ENCODE assay signal across 27 cellular contexts in genomic region chr18:52152036-52152435, GRCh38.
DNase-seq lines count a peak whose midpoint lies in the region; ATAC-seq, FAIRE-seq and TF ChIP-seq lines count a peak whose summit lies in the region.
"Had no signal": no experiment of that assay in that cellular context is flagged by ENCODE, and none has a peak within 500 bp of the region (broad histone marks: within the 10 kb centered on the region; RNA-seq: fewer than 3 reads in every experiment).

No MANE protein-coding gene starts in this region.

- no peak for FAIRE-seq in astrocyte (lab: Jason Lieb, UNC)
- FAIRE-seq: pancreas had no signal

- H3K4me1 ChIP-seq in astrocyte (ENCODE audit: insufficient read depth, low read length), result no peaks in the 10 kb centered on the region
- H3K4me1 ChIP-seq in thyroid gland, result no peaks in the 10 kb centered on the region
- H3K4me1 ChIP-seq: HAP-1, pancreas, SJCRH30, upper lobe of right lung had no signal

- H3K36me3 ChIP-seq in astrocyte (ENCODE audit: insufficient read depth, low read length) (no peaks in the 10 kb centered on the region), MG63 (no peaks in the 10 kb centered on the region), thyroid gland (no peaks in the 10 kb centered on the region)
- H3K36me3 ChIP-seq: HAP-1, pancreas, SJCRH30, upper lobe of right lung had no signal

- H4K20me1 ChIP-seq in astrocyte (ENCODE audit: insufficient read depth, low read length), result no peaks in the 10 kb centered on the region

- no peak overlapping the region for H3K9ac ChIP-seq in astrocyte (ENCODE audit: low read length)

- peak overlapping the region; percentile 96 for H3K27ac Mint-ChIP-seq in astrocyte (ENCODE audit: unreplicated experiment)
- H3K27ac Mint-ChIP-seq: activated T-cell treated with anti-CD3 and anti-CD28 coated beads, Interleukin-2, amount 50 U/mL, for 72 hours; CD14-positive monocyte; effector memory CD8-positive, alpha-beta T cell had no signal

- no peak overlapping the region for H2AFZ ChIP-seq in astrocyte (ENCODE audit: low read depth, low read length)

- H3K36me3 Mint-ChIP-seq in astrocyte (ENCODE audit: low read depth, unreplicated experiment), result no peaks in the 10 kb centered on the region
- H3K36me3 Mint-ChIP-seq: CD14-positive monocyte had no signal

- DNase-seq in astrocyte (ENCODE audit: low read depth), result peak; percentile 3
- DNase-seq in NCI-H510A treated with DMSO at 0.1 percent for 48 hours (lab: John Stamatoyannopoulos, UW), result no peak
- DNase-seq in MG63, result no peak
- DNase-seq in thyroid gland, result no peak
- no peak for DNase-seq in GDM1 (lab: John Stamatoyannopoulos, UW)
- DNase-seq: activated CD4-positive, alpha-beta T cell treated with anti-CD3 and anti-CD28 coated beads, Interleukin-2, amount 50 U/mL, for 1 hour; activated naive CD4-positive, alpha-beta T cell treated with Interleukin-2 at 50 U/mL for 16 hours; activated T-cell treated with anti-CD3 and anti-CD28 coated beads, Interleukin-2, amount 50 U/mL, for 72 hours; Calu3; DMS79 treated with DMSO at 0.1 percent for 48 hours; effector memory CD8-positive, alpha-beta T cell; KG1; kidney glomerular epithelial cell; NCI-H1694 treated with DMSO at 0.1 percent for 48 hours; NCI-H2171; NCI-H510A; pancreas; right cardiac atrium; SJCRH30; stimulated activated CD4-positive, alpha-beta T cell treated with anti-CD3 and anti-CD28 coated beads, Interleukin-2, amount 100 ng/mL, for 24 hours; upper lobe of right lung had no signal

- H3K4me1 Mint-ChIP-seq in astrocyte (ENCODE audit: low read depth, unreplicated experiment), result peaks cover 5% of the 10 kb centered on the region
- H3K4me1 Mint-ChIP-seq: CD14-positive monocyte had no signal

- H3K9me3 ChIP-seq in astrocyte (ENCODE audit: insufficient read depth, low read depth, low read length), result no peaks in the 10 kb centered on the region
- H3K9me3 ChIP-seq in MG63, result no peaks in the 10 kb centered on the region
- no peaks in the 10 kb centered on the region for H3K9me3 ChIP-seq in thyroid gland
- H3K9me3 ChIP-seq: HAP-1, pancreas, SJCRH30, upper lobe of right lung had no signal

- no peaks in the 10 kb centered on the region for H3K27me3 Mint-ChIP-seq in astrocyte (ENCODE audit: low read depth, unreplicated experiment)
- H3K27me3 Mint-ChIP-seq: effector memory CD8-positive, alpha-beta T cell had no signal

- TF ChIP-seq POLR2A in thyroid gland (IDR thresholded peaks at IDR 0.05), result no peak

- ATAC-seq in GM19324 (IDR thresholded peaks at IDR 0.05; ENCODE audit: low FRiP score, unreplicated experiment) (peak; percentile 70), HG03342 (IDR thresholded peaks at IDR 0.05; ENCODE audit: unreplicated experiment) (peak; percentile 87)
- ATAC-seq: activated T-cell treated with anti-CD3 and anti-CD28 coated beads, Interleukin-2, amount 50 U/mL, for 72 hours; effector memory CD8-positive, alpha-beta T cell; pancreas; right cardiac atrium; upper lobe of right lung had no signal

- TF ChIP-seq CTCF in astrocyte (IDR thresholded peaks at IDR 0.05; ENCODE audit: insufficient read depth, low read depth, low read length) (no peak), thyroid gland (IDR thresholded peaks at IDR 0.05) (no peak)

- whole genome bisulfite sequencing in thyroid gland, 2 donors, result 71 to 80% methylated on average over 3 of the region's 3 CpGs

- H3K27ac ChIP-seq in astrocyte (ENCODE audit: low read depth, low read length) (no peak overlapping the region), thyroid gland (no peak overlapping the region)
- H3K27ac ChIP-seq: coronary artery, pancreas, SJCRH30, upper lobe of right lung had no signal

- H3K4me2 ChIP-seq in astrocyte (ENCODE audit: low read length), result no peak overlapping the region

- intact Hi-C loops in thyroid gland (cut with DNase I), result no loop called here

- H3K79me2 ChIP-seq in astrocyte (ENCODE audit: insufficient read depth, low read length), result no peaks in the 10 kb centered on the region

- H3K4me3 Mint-ChIP-seq in astrocyte (ENCODE audit: unreplicated experiment), result no peak overlapping the region
- H3K4me3 Mint-ChIP-seq: activated T-cell treated with anti-CD3 and anti-CD28 coated beads, Interleukin-2, amount 50 U/mL, for 72 hours; CD14-positive monocyte; effector memory CD8-positive, alpha-beta T cell had no signal

- H3K27me3 ChIP-seq in astrocyte (ENCODE audit: insufficient read depth, low read length) (no peaks in the 10 kb centered on the region), MG63 (no peaks in the 10 kb centered on the region), thyroid gland (no peaks in the 10 kb centered on the region)
- H3K27me3 ChIP-seq: pancreas, SJCRH30, upper lobe of right lung had no signal

- H3K4me3 ChIP-seq in astrocyte (ENCODE audit: insufficient read depth, low read depth, low read length), result no peak overlapping the region
- H3K4me3 ChIP-seq in MG63, result no peak overlapping the region
- H3K4me3 ChIP-seq in thyroid gland (replicated peaks in 1 of 3), result no peak overlapping the region
- H3K4me3 ChIP-seq: coronary artery, HAP-1, lung, pancreas, SJCRH30, upper lobe of right lung had no signal

- H3K9me3 Mint-ChIP-seq in astrocyte (ENCODE audit: unreplicated experiment), result no peaks in the 10 kb centered on the region
